24 cellular contexts compared by ENCODE assay signal in the genomic region with DNA sequence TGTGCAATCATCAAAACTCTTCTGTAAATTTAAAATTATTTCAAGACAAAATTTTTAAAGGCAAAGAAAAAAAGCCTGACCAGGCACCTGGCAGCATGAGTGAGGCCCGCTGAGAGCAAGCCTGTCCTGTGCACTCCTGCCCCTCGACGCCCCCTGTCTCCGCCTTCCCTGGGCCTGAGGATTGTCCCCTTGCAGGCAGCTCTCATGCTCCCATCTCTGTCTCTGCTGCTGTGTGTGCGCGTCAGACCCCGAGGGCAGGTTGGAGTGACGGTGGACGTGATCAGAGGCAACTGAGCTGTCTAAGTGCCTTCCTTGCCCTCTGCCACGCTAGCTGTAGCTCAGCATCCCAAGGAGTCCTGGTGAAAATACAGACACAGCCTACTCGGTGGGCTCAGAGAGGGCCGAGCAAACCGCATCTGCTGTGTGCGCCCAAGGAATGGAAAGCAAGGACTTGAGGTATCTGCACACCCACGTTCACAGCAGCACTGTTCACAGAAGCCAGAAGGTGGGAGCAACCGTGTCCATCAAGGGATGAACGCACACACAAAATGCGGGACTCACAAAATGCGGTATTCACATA.
DNase-seq lines count a peak whose midpoint lies in the region; ATAC-seq, FAIRE-seq and TF ChIP-seq lines count a peak whose summit lies in the region.
"Had no signal": no experiment of that assay in that cellular context is flagged by ENCODE, and none has a peak within 500 bp of the region (broad histone marks: within the 10 kb centered on the region; RNA-seq: fewer than 3 reads in every experiment).

No MANE protein-coding gene starts in this region.

- H2AFZ ChIP-seq in H1 (ENCODE audit: low read length) = no peak overlapping the region
- H2AFZ ChIP-seq in OCI-LY7 (ENCODE audit: low read length) = no peak overlapping the region

- 89% methylated on average over 19 of the region's 19 CpGs; no CpG with 5 or more reads in 1 of the 2 experiments for WGBS in H1 (ENCODE audit: extremely low coverage in 1 of 2, insufficient coverage in 1 of 2, insufficient read length in 1 of 2, insufficient replicate concordance in 2 of 2, low coverage in 1 of 2, low lambda C conversion rate in 2 of 2, missing lambda C conversion rate in 1 of 2), 2 experiments

- H3K36me3 Mint-ChIP-seq in activated T-cell treated with anti-CD3 and anti-CD28 coated beads, Interleukin-2, amount 50 U/mL, for 72 hours (ENCODE audit: insufficient read depth in 2 of 2) = peaks cover 14 to 33% of the 10 kb centered on the region in 2 donors
- peaks cover 78% of the 10 kb centered on the region for H3K36me3 Mint-ChIP-seq in activated CD8-positive, alpha-beta T cell treated with anti-CD3 and anti-CD28 coated beads for 36 hours (ENCODE audit: low read depth)

- intact Hi-C loops in activated CD8-positive, alpha-beta T cell treated with anti-CD3 and anti-CD28 coated beads for 36 hours (cut with micrococcal nuclease) = no loop called here
- intact Hi-C loops in Right ventricle myocardium superior (cut with DNase I) (no loop called here), OCI-LY7 (cut with micrococcal nuclease; ENCODE audit: unreplicated experiment) (no loop called here)

- CTCF ChIA-PET in activated CD8-positive, alpha-beta T cell treated with anti-CD3 and anti-CD28 coated beads for 36 hours (lab: Charles Lee) = no interaction called here
- CTCF ChIA-PET in H1 (lab: Charles Lee; ENCODE audit: partially characterized antibody) (interaction anchor here (1.4 kb wide), 1 partner anchor 27 kb away, joined by 3 read pairs; no protein-coding TSS in a partner anchor), OCI-LY7 (lab: Charles Lee; ENCODE audit: unreplicated experiment) (no interaction called here)

- DNase-seq in activated T-cell treated with anti-CD3 and anti-CD28 coated beads, Interleukin-2, amount 50 U/mL, for 72 hours = no peak
- DNase-seq in activated T-cell treated with anti-CD3 and anti-CD28 coated beads for 4 hours (no peak), H1 (ENCODE audit: low read depth in 1 of 2, low spot score in 2 of 2) (no peak), Right ventricle myocardium superior (no peak), OCI-LY7 (ENCODE audit: low spot score) (no peak)
- DNase-seq in activated CD8-positive, alpha-beta T cell treated with anti-CD3 and anti-CD28 coated beads for 36 hours = no peak
- DNase-seq in stimulated activated naive CD8-positive, alpha-beta T cell treated with anti-CD3 and anti-CD28 coated beads, Interleukin-15, amount 100 ng/mL, for 72 hours = no peak
- DNase-seq: ACHN; activated CD4-positive, alpha-beta T cell treated with anti-CD3 and anti-CD28 coated beads, Interleukin-2, amount 50 U/mL, for 4 hours; activated T-cell treated with anti-CD3 and anti-CD28 coated beads, Interleukin-2, amount 50 U/mL, for 4 hours; DMS53; GOT3; left ventricle myocardium superior; MM.1S; NCI-H1436 treated with DMSO at 0.1 percent for 48 hours; NCI-H526 treated with DMSO at 0.1 percent for 48 hours; testis had no signal

- H3K79me2 ChIP-seq in H1 (ENCODE audit: control insufficient read depth in 1 of 2, insufficient read depth in 2 of 2, low read length in 2 of 2) (no peaks in the 10 kb centered on the region), OCI-LY7 (ENCODE audit: insufficient read depth, low read depth, low read length) (no peaks in the 10 kb centered on the region)

- H3K18ac ChIP-seq in H1 (ENCODE audit: extremely low read depth, low read length) = no peak overlapping the region

- no peak for TF ChIP-seq RAD21 in H1 (IDR thresholded peaks at IDR 0.05 in 1 of 2, conservative IDR thresholded peaks at IDR 0.05 in 1 of 2; ENCODE audit: low read depth in 2 of 2, low read length in 2 of 2)

- H4K5ac ChIP-seq in H1 (ENCODE audit: insufficient read length, low read depth, low read length) = no peak overlapping the region

- H3K27ac ChIP-seq in H1 (ENCODE audit: low read depth, low read length) = no peak overlapping the region; the same call in 1 of the 2 replicates
- H3K27ac ChIP-seq in OCI-LY7 (ENCODE audit: low read depth, low read length, poor library complexity, severe bottlenecking) = no peak overlapping the region
- H3K27ac ChIP-seq: epithelial cell of prostate, right atrium auricular region, testis had no signal

- no peaks in the 10 kb centered on the region for H3K23me2 ChIP-seq in H1 (ENCODE audit: low read depth, low read length)

- no peak overlapping the region for H4K91ac ChIP-seq in H1 (replicated peaks; ENCODE audit: insufficient read length, low read length)

- no TSS peak for BruUV-seq in OCI-LY7 (replicated peaks; lab: Mats Ljungman, UMichigan)

- H3K14ac ChIP-seq in H1 (ENCODE audit: insufficient read length) = no peak overlapping the region

- H2BK15ac ChIP-seq in H1 (ENCODE audit: low read length) = no peak overlapping the region

- no peak overlapping the region; the same call in 1 of the 2 replicates for H2BK5ac ChIP-seq in H1 (ENCODE audit: low read depth, low read length)

- H2BK120ac ChIP-seq in H1 (replicated peaks; ENCODE audit: low read depth, low read length) = no peak overlapping the region

- no peak overlapping the region for H2BK20ac ChIP-seq in H1 (ENCODE audit: low read length)

- H3K4me1 Mint-ChIP-seq in activated T-cell treated with anti-CD3 and anti-CD28 coated beads, Interleukin-2, amount 50 U/mL, for 72 hours (ENCODE audit: low read depth) = peaks cover 64% of the 10 kb centered on the region
- H3K4me1 Mint-ChIP-seq in activated CD8-positive, alpha-beta T cell treated with anti-CD3 and anti-CD28 coated beads for 36 hours (ENCODE audit: low read depth) = peaks cover 45% of the 10 kb centered on the region
- peaks cover 88% of the 10 kb centered on the region for H3K4me1 Mint-ChIP-seq in stimulated activated naive CD8-positive, alpha-beta T cell treated with anti-CD3 and anti-CD28 coated beads, Interleukin-15, amount 100 ng/mL, for 72 hours

- H3K79me1 ChIP-seq in H1 (ENCODE audit: low read depth, low read length) = no peaks in the 10 kb centered on the region; the same call in 1 of the 2 replicates

- no peak for FAIRE-seq in H1 (lab: Jason Lieb, UNC)
- FAIRE-seq: bronchial epithelial cell, GM12891, K562 had no signal

- no peaks in the 10 kb centered on the region for H3K4me1 ChIP-seq in H1 (replicated peaks in 1 of 4; ENCODE audit: control insufficient read depth in 3 of 4, insufficient read depth in 4 of 4, low read length in 3 of 4)
- no peaks in the 10 kb centered on the region for H3K4me1 ChIP-seq in OCI-LY7 (ENCODE audit: insufficient read depth, low read length, poor library complexity, severe bottlenecking)
- H3K4me1 ChIP-seq: testis had no signal

- no peak overlapping the region for H3K4me3 Mint-ChIP-seq in activated T-cell treated with anti-CD3 and anti-CD28 coated beads, Interleukin-2, amount 50 U/mL, for 72 hours
- H3K4me3 Mint-ChIP-seq in activated CD8-positive, alpha-beta T cell treated with anti-CD3 and anti-CD28 coated beads for 36 hours = no peak overlapping the region
- peak overlapping the region in 1 of 2 donors; percentile 44 for H3K4me3 Mint-ChIP-seq in stimulated activated naive CD8-positive, alpha-beta T cell treated with anti-CD3 and anti-CD28 coated beads, Interleukin-15, amount 100 ng/mL, for 72 hours
- H3K4me3 Mint-ChIP-seq: activated T-cell treated with anti-CD3 and anti-CD28 coated beads, Interleukin-2, amount 50 U/mL, for 4 hours; CD14-positive monocyte had no signal

- no peak for TF ChIP-seq EP300 in H1 (IDR thresholded peaks at IDR 0.05; ENCODE audit: borderline replicate concordance in 1 of 2, low read depth in 2 of 2, low read length in 2 of 2)

- H3K36me3 ChIP-seq in H1 (ENCODE audit: control insufficient read depth in 2 of 4, insufficient read depth in 4 of 4, low read length in 3 of 4) (peaks cover 18 to 38% (median 29%) of the 10 kb centered on the region in 4 experiments), OCI-LY7 (ENCODE audit: insufficient read depth, low read length) (peaks cover 14% of the 10 kb centered on the region; the same call in 1 of the 2 replicates)

- no peaks in the 10 kb centered on the region for H3K27me3 Mint-ChIP-seq in activated T-cell treated with anti-CD3 and anti-CD28 coated beads, Interleukin-2, amount 50 U/mL, for 72 hours (ENCODE audit: low read depth)
- H3K27me3 Mint-ChIP-seq in activated CD8-positive, alpha-beta T cell treated with anti-CD3 and anti-CD28 coated beads for 36 hours = no peaks in the 10 kb centered on the region
- H3K27me3 Mint-ChIP-seq in stimulated activated naive CD8-positive, alpha-beta T cell treated with anti-CD3 and anti-CD28 coated beads, Interleukin-15, amount 100 ng/mL, for 72 hours = no peaks in the 10 kb centered on the region

- H3K9ac ChIP-seq in H1 (replicated peaks in 1 of 4; ENCODE audit: extremely low read depth in 1 of 4, low read depth in 3 of 4, low read length in 3 of 4) = no peak overlapping the region

- H3K4ac ChIP-seq in H1 (replicated peaks; ENCODE audit: insufficient read length, low read depth, low read length) = no peak overlapping the region

- no peaks in the 10 kb centered on the region for H3K9me3 Mint-ChIP-seq in activated T-cell treated with anti-CD3 and anti-CD28 coated beads, Interleukin-2, amount 50 U/mL, for 72 hours
- H3K9me3 Mint-ChIP-seq in activated CD8-positive, alpha-beta T cell treated with anti-CD3 and anti-CD28 coated beads for 36 hours = no peaks in the 10 kb centered on the region
- H3K9me3 Mint-ChIP-seq in stimulated activated naive CD8-positive, alpha-beta T cell treated with anti-CD3 and anti-CD28 coated beads, Interleukin-15, amount 100 ng/mL, for 72 hours = no peaks in the 10 kb centered on the region
- H3K9me3 Mint-ChIP-seq: activated T-cell treated with anti-CD3 and anti-CD28 coated beads, Interleukin-2, amount 50 U/mL, for 4 hours had no signal

- no peak overlapping the region for H4K8ac ChIP-seq in H1 (ENCODE audit: extremely low read depth, insufficient read depth, low read length)

- H3K27me3 ChIP-seq in H1 (replicated peaks in 1 of 4; ENCODE audit: control insufficient read depth in 3 of 4, extremely low read depth in 1 of 4, insufficient read depth in 3 of 4, low read length in 3 of 4) = no peaks in the 10 kb centered on the region
- H3K27me3 ChIP-seq: right atrium auricular region, testis had no signal

- H3K23ac ChIP-seq in H1 (ENCODE audit: insufficient read length) = no peak overlapping the region

- no peak for TF ChIP-seq POLR2A in H1 (IDR thresholded peaks at IDR 0.05; ENCODE audit: control extremely low read depth in 1 of 2, low read depth in 2 of 2, low read length in 2 of 2)

- H3K4me2 ChIP-seq in H1 (ENCODE audit: insufficient read depth in 1 of 2, low read depth in 2 of 2, low read length in 2 of 2) (no peak overlapping the region), OCI-LY7 (ENCODE audit: low read length) (no peak overlapping the region)

- no peak overlapping the region for H3K56ac ChIP-seq in H1 (replicated peaks; ENCODE audit: insufficient read length, low read depth, low read length)

- no peak for ATAC-seq in activated T-cell treated with anti-CD3 and anti-CD28 coated beads, Interleukin-2, amount 50 U/mL, for 72 hours (replicated peaks in 1 of 2)
- ATAC-seq in activated CD8-positive, alpha-beta T cell treated with anti-CD3 and anti-CD28 coated beads for 36 hours = no peak
- ATAC-seq in stimulated activated naive CD8-positive, alpha-beta T cell treated with anti-CD3 and anti-CD28 coated beads, Interleukin-15, amount 100 ng/mL, for 72 hours = no peak
- no peak for ATAC-seq in HG03520 (IDR thresholded peaks at IDR 0.05; ENCODE audit: unreplicated experiment)
- no peak for ATAC-seq in Right ventricle myocardium superior (ENCODE audit: poor library complexity)
- ATAC-seq: K562, left ventricle myocardium superior had no signal

- H2BK12ac ChIP-seq in H1 (ENCODE audit: low read depth, low read length) = 0 out of 2 replicates have a peak overlapping the region, but pooled peaks have one; percentile 27

- POLR2A ChIA-PET in activated CD8-positive, alpha-beta T cell treated with anti-CD3 and anti-CD28 coated beads for 36 hours (lab: Charles Lee) = interaction anchor here (1.0 to 1.4 kb wide), 4 partner anchors 9 to 61 kb away, joined by 3 to 5 read pairs (median 4); no protein-coding TSS in a partner anchor
- POLR2A ChIA-PET in H1 (lab: Charles Lee; ENCODE audit: partially characterized antibody) = interaction anchor here (1.5 kb wide), 1 partner anchor 10 kb away, joined by 5 read pairs; no protein-coding TSS in a partner anchor
- POLR2A ChIA-PET in OCI-LY7 (lab: Charles Lee) = no interaction called here

- H3K4me3 ChIP-seq in H1 (ENCODE audit: extremely low read depth in 1 of 4, insufficient read depth in 2 of 4, low read depth in 3 of 4, low read length in 4 of 4) (no peak overlapping the region), OCI-LY7 (ENCODE audit: low read depth, low read length, poor library complexity, severe bottlenecking) (no peak overlapping the region)
- H3K4me3 ChIP-seq: K562, right atrium auricular region, testis had no signal

- H3K9me3 ChIP-seq in H1 (ENCODE audit: insufficient read depth in 2 of 2, low read depth in 1 of 2, low read length in 1 of 2) (no peaks in the 10 kb centered on the region), OCI-LY7 (ENCODE audit: low read length) (no peaks in the 10 kb centered on the region)
- H3K9me3 ChIP-seq: right atrium auricular region, testis had no signal

- H4K20me1 ChIP-seq in H1 (replicated peaks in 1 of 2; ENCODE audit: control insufficient read depth in 1 of 2, insufficient read depth in 2 of 2, low read length in 2 of 2) (peaks cover 3 to 9% of the 10 kb centered on the region in 2 experiments), OCI-LY7 (ENCODE audit: insufficient read depth, low read length) (no peaks in the 10 kb centered on the region)

- H2AK5ac ChIP-seq in H1 (ENCODE audit: low read depth, low read length) = no peak overlapping the region

- TF ChIP-seq CTCF in activated CD8-positive, alpha-beta T cell treated with anti-CD3 and anti-CD28 coated beads for 36 hours (IDR thresholded peaks at IDR 0.05) = no peak
- TF ChIP-seq CTCF in H1 (IDR thresholded peaks at IDR 0.05; ENCODE audit: control extremely low read depth in 1 of 3, insufficient read depth in 1 of 3, low read depth in 1 of 3, low read length in 3 of 3) (no peak), OCI-LY7 (conservative IDR thresholded peaks at IDR 0.05; ENCODE audit: low read length) (no peak)

- H3K9me2 ChIP-seq in OCI-LY7 (ENCODE audit: insufficient read depth, low read length) = no peaks in the 10 kb centered on the region

- H3K27ac Mint-ChIP-seq in activated T-cell treated with anti-CD3 and anti-CD28 coated beads, Interleukin-2, amount 50 U/mL, for 72 hours = peak overlapping the region; percentile 47
- H3K27ac Mint-ChIP-seq in activated CD8-positive, alpha-beta T cell treated with anti-CD3 and anti-CD28 coated beads for 36 hours = peak overlapping the region; percentile 71
- peak overlapping the region; percentile 53 to 97 for H3K27ac Mint-ChIP-seq in stimulated activated naive CD8-positive, alpha-beta T cell treated with anti-CD3 and anti-CD28 coated beads, Interleukin-15, amount 100 ng/mL, for 72 hours
